ENCODE assay signal across 13 cellular contexts in the genomic region with DNA sequence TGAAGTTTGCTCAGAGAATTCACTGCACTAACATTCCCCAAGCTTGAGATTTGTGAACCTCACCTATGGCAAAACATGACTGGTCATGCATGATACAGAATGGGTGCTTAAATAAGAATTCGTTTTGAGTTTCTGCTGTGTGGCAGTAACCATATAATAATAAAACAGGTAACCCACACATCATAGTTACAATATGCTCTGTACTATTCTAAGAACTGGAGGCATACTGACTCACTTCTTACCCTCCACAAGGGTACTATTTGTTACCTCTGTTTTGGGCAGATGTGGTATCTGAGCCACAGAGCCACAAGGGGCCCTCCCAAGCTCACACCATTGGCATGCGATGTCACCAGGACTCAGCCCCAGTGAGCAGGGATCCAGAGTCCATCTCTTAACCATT. TPM values are rescaled to one million over a fixed set of nuclear protein-coding genes. Genes with fewer than 3 reads are reported as not detected.
DNase-seq lines count a peak whose midpoint lies in the region; ATAC-seq and TF ChIP-seq lines count a peak whose summit lies in the region.
"Had no signal": no experiment of that assay in that cellular context is flagged by ENCODE, and none has a peak within 500 bp of the region (broad histone marks: within the 10 kb centered on the region; RNA-seq: fewer than 3 reads in every experiment).

No MANE protein-coding gene starts in this region.

- H3K4me3 ChIP-seq in spleen: no peak overlapping the region
- H3K4me3 ChIP-seq: uterus had no signal

- H3K9me3 ChIP-seq in spleen: no peaks in the 10 kb centered on the region
- H3K9me3 ChIP-seq: uterus had no signal

- H3K36me3 ChIP-seq in spleen: peaks cover 0 to 9% (median 0%) of the 10 kb centered on the region in 6 donors
- H3K36me3 ChIP-seq: uterus had no signal

- DNase-seq in activated CD4-positive, CD25-positive, alpha-beta regulatory T cell treated with anti-CD3 and anti-CD28 coated beads, Interleukin-2, amount 50 U/mL, for 72 hours: no peak
- DNase-seq in epithelial cell of prostate (ENCODE audit: low read depth, low spot score) (peak; percentile 72), dermis blood vessel endothelial cell (no peak), NCI-H748 (lab: John Stamatoyannopoulos, UW; ENCODE audit: unreplicated experiment) (no peak), spleen (no peak)
- DNase-seq: amygdala; effector memory CD4-positive, alpha-beta T cell; NCI-H226; uterus had no signal

- intact Hi-C loops in spleen (cut with DNase I; ENCODE audit: low total_unique reads): no loop called here

- H3K27ac ChIP-seq in epithelial cell of prostate: peak overlapping the region; percentile 60
- no peak overlapping the region for H3K27ac ChIP-seq in spleen
- H3K27ac ChIP-seq: uterus had no signal

- no peak for TF ChIP-seq POLR2A in spleen (IDR thresholded peaks at IDR 0.05)

- H3K4me1 ChIP-seq in spleen: peaks cover 0 to 30% (median 16%) of the 10 kb centered on the region in 6 donors
- H3K4me1 ChIP-seq: uterus had no signal

- TF ChIP-seq CTCF in spleen (IDR thresholded peaks at IDR 0.05 in 8 of 11, conservative IDR thresholded peaks at IDR 0.05 in 3 of 11): no peak

- peak; percentile 40 to 73 for ATAC-seq in activated CD4-positive, CD25-positive, alpha-beta regulatory T cell treated with anti-CD3 and anti-CD28 coated beads, Interleukin-2, amount 50 U/mL, for 24 hours
- peak; percentile 30 for ATAC-seq in GM21381 (IDR thresholded peaks at IDR 0.05; ENCODE audit: unreplicated experiment)
- peak; percentile 45 for ATAC-seq in HG03378 (IDR thresholded peaks at IDR 0.05; ENCODE audit: unreplicated experiment)

- 78 to 89% (median 85%) methylated on average over 2 of the region's 2 CpGs for WGBS in spleen, 5 donors

- no peaks in the 10 kb centered on the region for H3K27me3 ChIP-seq in spleen (replicated peaks in 1 of 7)
- H3K27me3 ChIP-seq: uterus had no signal

RNA-seq across cellular contexts. Expression of a gene that starts 17.6 kb away (rescaled TPM):
- total RNA-seq in dermis blood vessel endothelial cell: 0.74 and 2.9 TPM in 2 replicates
- total RNA-seq in spleen: 1 to 10 TPM; 4.6 to 8.8 (median 5.8) TPM
- 1 to 10 TPM; 1.2 to 1.9 (median 1.5) TPM for polyA plus RNA-seq in spleen
- total RNA-seq: A172 had no signal
